ENCODE assay signal across 25 cellular contexts in genomic region chr5:28831042-28831441, GRCh38.
"Had no signal": no experiment of that assay in that cellular context is flagged by ENCODE, and none has a peak within 500 bp of the region (broad histone marks: within the 10 kb centered on the region; RNA-seq: fewer than 3 reads in every experiment).

No MANE protein-coding gene starts in this region.

- H3K4me1 ChIP-seq: esophagus muscularis mucosa, foreskin keratinocyte, gastroesophageal sphincter, heart left ventricle, lower lobe of right lung had no signal

- H3K79me2 ChIP-seq: hepatocyte had no signal

- H3K9me3 ChIP-seq: esophagus muscularis mucosa, gastroesophageal sphincter, lower lobe of right lung had no signal

- H2AFZ ChIP-seq: hepatocyte had no signal

- ATAC-seq: foreskin keratinocyte; gastroesophageal sphincter; heart left ventricle; left colon; left lobe of liver; left ventricle myocardium superior; lower lobe of right lung; mucosa of descending colon; naive thymus-derived CD8-positive, alpha-beta T cell had no signal

- DNase-seq: dermis blood vessel endothelial cell; dorsolateral prefrontal cortex; effector CD4-positive, alpha-beta T cell; effector memory CD4-positive, alpha-beta T cell; foreskin keratinocyte; heart left ventricle; hypothalamus; immature natural killer cell; islet precursor cell; kidney; kidney glomerular epithelial cell; left colon; left ventricle myocardium superior; lower lobe of right lung; mesenchymal stem cell; mucosa of descending colon; naive B cell; naive thymus-derived CD8-positive, alpha-beta T cell had no signal

- H3K4me3 ChIP-seq: coronary artery, dorsolateral prefrontal cortex, esophagus muscularis mucosa, gastroesophageal sphincter, heart left ventricle, hepatocyte, lower lobe of right lung, mucosa of descending colon had no signal

- H3K27me3 ChIP-seq: dorsolateral prefrontal cortex, esophagus muscularis mucosa, foreskin keratinocyte, gastroesophageal sphincter, heart left ventricle, hepatocyte had no signal

- H3K4me2 ChIP-seq: hepatocyte had no signal

- H3K36me3 ChIP-seq: esophagus muscularis mucosa, gastroesophageal sphincter, heart left ventricle, lower lobe of right lung had no signal

- H3K27ac ChIP-seq: coronary artery, dorsolateral prefrontal cortex, esophagus muscularis mucosa, foreskin keratinocyte, gastroesophageal sphincter, heart left ventricle, hepatocyte, lower lobe of right lung had no signal

- FAIRE-seq: endothelial cell of umbilical vein, frontal cortex, kidney had no signal
